6 cellular contexts compared by ENCODE assay signal in genomic region chr4:67756991-67757390, GRCh38. TPM values are rescaled to one million over a fixed set of nuclear protein-coding genes. Genes with fewer than 3 reads are reported as not detected.
"Had no signal": no experiment of that assay in that cellular context is flagged by ENCODE, and none has a peak within 500 bp of the region (broad histone marks: within the 10 kb centered on the region; RNA-seq: fewer than 3 reads in every experiment).

No MANE protein-coding gene starts in this region.

RNA-seq across cellular contexts. Expression of gene GNRHR, which starts 2.8 kb away (rescaled TPM):
- total RNA-seq: M059J, NCI-H460, PC-3, Peyer's patch, Right ventricle myocardium superior, SJSA1 had no signal
